22 cellular contexts compared by ENCODE assay signal in genomic region chr9:132049900-132050299, GRCh38.
"Had no signal": no experiment of that assay in that cellular context is flagged by ENCODE, and none has a peak within 500 bp of the region (broad histone marks: within the 10 kb centered on the region; RNA-seq: fewer than 3 reads in every experiment).

No MANE protein-coding gene starts in this region.

- ATAC-seq: activated CD4-positive, alpha-beta T cell treated with anti-CD3 and anti-CD28 coated beads for 36 hours; gastroesophageal sphincter; right lobe of liver; stimulated activated effector memory CD8-positive, alpha-beta T cell treated with anti-CD3 and anti-CD28 coated beads, Interleukin-12 subunit alpha, Interleukin-12 subunit beta, amount 100 ng/mL, for 72 hours; upper lobe of right lung had no signal

- H3K36me3 ChIP-seq: gastroesophageal sphincter, neutrophil, right lobe of liver, thyroid gland, upper lobe of right lung had no signal

- H3K4me3 ChIP-seq: dorsolateral prefrontal cortex, gastroesophageal sphincter, lung, right lobe of liver, thyroid gland, upper lobe of right lung had no signal

- H3K9me3 ChIP-seq: gastroesophageal sphincter, neutrophil, right lobe of liver, thyroid gland, upper lobe of right lung had no signal

- H3K4me1 ChIP-seq: gastroesophageal sphincter, right lobe of liver, thyroid gland, upper lobe of right lung had no signal

- H3K27ac ChIP-seq: gastroesophageal sphincter, neutrophil, right lobe of liver, thyroid gland, upper lobe of right lung had no signal

- DNase-seq: activated CD4-positive, alpha-beta T cell treated with anti-CD3 and anti-CD28 coated beads for 36 hours; activated CD4-positive, CD25-positive, alpha-beta regulatory T cell; activated CD8-positive, alpha-beta memory T cell treated with anti-CD3 and anti-CD28 coated beads for 24 hours; activated gamma-delta T cell; activated naive CD4-positive, alpha-beta T cell treated with anti-CD3 and anti-CD28 coated beads, Interleukin-2, amount 50 U/mL, for 16 hours; amniotic stem cell; effector memory CD4-positive, alpha-beta T cell; immature natural killer cell; kidney; naive B cell; nephron progenitor cell; right lobe of liver; small intestine; stimulated activated CD4-positive, alpha-beta T cell treated with anti-CD3 and anti-CD28 coated beads, Interleukin-4, amount 100 ng/mL, for 24 hours; T-helper 1 cell; thyroid gland; upper lobe of right lung had no signal

- H3K27me3 ChIP-seq: dorsolateral prefrontal cortex, gastroesophageal sphincter, neutrophil, right lobe of liver, thyroid gland, upper lobe of right lung had no signal
